Comparison of ENCODE assay signal across 8 cellular contexts in the genomic region with DNA sequence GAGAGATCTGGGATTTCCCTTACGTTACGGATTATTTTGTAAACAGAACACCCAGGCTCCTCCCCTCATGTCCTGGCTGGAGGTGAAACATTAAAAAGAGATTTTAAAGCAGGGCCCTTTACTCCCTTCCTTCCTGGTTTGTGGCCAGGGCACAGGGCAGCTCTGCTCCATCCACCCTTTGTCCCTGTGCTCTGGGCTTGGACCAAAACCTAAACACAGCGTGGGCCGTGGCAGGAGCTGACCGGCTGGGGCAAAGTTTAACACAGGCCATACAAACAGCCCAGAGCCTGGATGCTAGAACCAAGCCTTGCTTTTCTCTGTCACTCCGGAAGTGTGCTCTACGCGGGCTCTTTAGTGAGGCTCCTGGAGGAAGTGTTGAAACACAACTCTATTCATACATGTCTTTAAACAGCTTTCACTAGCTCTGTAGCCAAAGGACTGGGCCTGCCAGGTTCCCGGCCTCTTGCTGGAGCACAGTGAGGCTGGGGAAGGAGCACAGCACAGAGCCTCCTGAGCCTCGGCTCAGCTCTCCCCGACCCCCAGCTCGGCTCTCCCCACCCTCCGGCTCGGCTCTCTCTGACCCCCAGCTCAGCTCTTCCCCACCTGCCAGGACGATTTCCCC.
DNase-seq lines count a peak whose midpoint lies in the region; ATAC-seq and TF ChIP-seq lines count a peak whose summit lies in the region.

No MANE protein-coding gene starts in this region.

- 52% methylated on average over 4 of the region's 15 CpGs; no CpG with 5 or more reads in 1 of the 2 experiments for WGBS in IMR-90 (ENCODE audit: extremely low coverage in 2 of 2, insufficient read length in 1 of 2), 2 experiments
- WGBS in spleen, 5 donors, result 6 to 77% (median 38%) methylated on average over 15 of the region's 15 CpGs

- no peaks in the 10 kb centered on the region for H3K9me1 ChIP-seq in IMR-90 (ENCODE audit: insufficient read depth, low read length)

- H3K9me3 ChIP-seq in IMR-90 (ENCODE audit: control insufficient read depth, insufficient read depth, low read length), result no peaks in the 10 kb centered on the region
- no peaks in the 10 kb centered on the region for H3K9me3 ChIP-seq in spleen

- H3K4me3 ChIP-seq in IMR-90 (ENCODE audit: insufficient read depth, low read depth, low read length), result no peak overlapping the region
- peak overlapping the region in 2 of 8 donors; percentile 4 to 31 for H3K4me3 ChIP-seq in spleen

- H2BK20ac ChIP-seq in IMR-90 (ENCODE audit: low read depth, low read length), result no peak overlapping the region

- H4K5ac ChIP-seq in IMR-90 (ENCODE audit: low read depth, low read length), result peak overlapping the region; percentile 67; the same call in 1 of the 2 replicates

- H3K4me3 Mint-ChIP-seq in activated T-helper 2 cell treated with anti-CD3 and anti-CD28 coated beads, Interferon-gamma antibody, Interleukin-2, Interleukin-4, amounts not matched to agents 10 μg/mL and 5 μg/mL and 100 μg/mL, durations not matched to agents 14 hours and 24 hours and 36 hours (ENCODE audit: low read depth), result peak overlapping the region; percentile 33

- H4K20me1 ChIP-seq in IMR-90 (ENCODE audit: insufficient read depth, low read length), result no peaks in the 10 kb centered on the region

- no peak overlapping the region for H4K91ac ChIP-seq in IMR-90 (ENCODE audit: insufficient read depth, low read depth, low read length)

- H3K36me3 ChIP-seq in IMR-90 (ENCODE audit: control insufficient read depth, insufficient read depth, low read length) (no peaks in the 10 kb centered on the region), spleen (peaks cover 0 to 21% (median 3%) of the 10 kb centered on the region in 6 donors)

- no peak overlapping the region for H2BK15ac ChIP-seq in IMR-90 (ENCODE audit: low read depth, low read length)

- no peak overlapping the region for H3K18ac ChIP-seq in IMR-90 (ENCODE audit: low read depth, low read length)

- H3K27ac ChIP-seq in IMR-90 (ENCODE audit: insufficient read depth, low read length) (peak overlapping the region; percentile 63), spleen (peak overlapping the region; percentile 52 to 91 (median 82))

- TF ChIP-seq POLR2A in IMR-90 (IDR thresholded peaks at IDR 0.05; ENCODE audit: low read depth, low read length) (no peak), spleen (IDR thresholded peaks at IDR 0.05) (no peak)

- no peak overlapping the region for H3K4ac ChIP-seq in IMR-90 (ENCODE audit: low read depth, low read length)

- intact Hi-C loops in IMR-90 (cut with micrococcal nuclease) (no loop called here), left ventricle myocardium superior (cut with micrococcal nuclease) (no loop called here), spleen (cut with DNase I; ENCODE audit: low total_unique reads) (no loop called here)
- intact Hi-C loops in activated T-helper 2 cell treated with anti-CD3 and anti-CD28 coated beads, Interferon-gamma antibody, Interleukin-2, Interleukin-4, amounts not matched to agents 10 μg/mL and 5 μg/mL and 100 μg/mL, durations not matched to agents 14 hours and 24 hours and 36 hours (cut with micrococcal nuclease), result loop anchor here (2.0 kb wide), 1 partner anchor 53 kb away; no protein-coding TSS in a partner anchor

- in situ Hi-C loops in IMR-90 (cut with MboI; ENCODE audit: low sequenced_read_pairs), result no loop called here

- H2AK5ac ChIP-seq in IMR-90 (ENCODE audit: low read depth, low read length), result peak overlapping the region; percentile 14

- no peaks in the 10 kb centered on the region for H3K27me3 Mint-ChIP-seq in activated T-helper 2 cell treated with anti-CD3 and anti-CD28 coated beads, Interferon-gamma antibody, Interleukin-2, Interleukin-4, amounts not matched to agents 10 μg/mL and 5 μg/mL and 100 μg/mL, durations not matched to agents 14 hours and 24 hours and 36 hours (ENCODE audit: low read depth)

- H3K27me3 ChIP-seq in IMR-90 (ENCODE audit: control insufficient read depth, insufficient read depth, low read length), result no peaks in the 10 kb centered on the region; the same call in 1 of the 2 replicates
- no peaks in the 10 kb centered on the region for H3K27me3 ChIP-seq in spleen (replicated peaks in 1 of 7)

- no peaks in the 10 kb centered on the region for H3K79me1 ChIP-seq in IMR-90 (ENCODE audit: low read depth in 1 of 2, low read length in 2 of 2)

- H3K27ac Mint-ChIP-seq in activated T-helper 2 cell treated with anti-CD3 and anti-CD28 coated beads, Interferon-gamma antibody, Interleukin-2, Interleukin-4, amounts not matched to agents 10 μg/mL and 5 μg/mL and 100 μg/mL, durations not matched to agents 14 hours and 24 hours and 36 hours, result peak overlapping the region; percentile 97

- no TSS peak for BruUV-seq in IMR-90 (replicated peaks; lab: Mats Ljungman, UMichigan)

- peak overlapping the region; percentile 40 to 70; a peak in 1 of 4 replicates for H4K8ac ChIP-seq in IMR-90 (ENCODE audit: low read depth in 2 of 2, low read length in 2 of 2)

- H2BK5ac ChIP-seq in IMR-90 (ENCODE audit: low read depth, low read length, poor library complexity, severe bottlenecking), result no peak overlapping the region

- H2AFZ ChIP-seq in IMR-90 (replicated peaks; ENCODE audit: low read length, poor library complexity), result peak overlapping the region; percentile 88

- dilution Hi-C loops in IMR-90 (cut with HindIII; ENCODE audit: low sequenced_read_pairs, unreplicated experiment), result no loop called here

- ATAC-seq in IMR-90 (ENCODE audit: low read depth), result peak; percentile 48
- ATAC-seq in left ventricle myocardium superior, result peak; percentile 83
- no peak for ATAC-seq in HG03432 (IDR thresholded peaks at IDR 0.05; ENCODE audit: unreplicated experiment)

- TF ChIP-seq RAD21 in IMR-90 (IDR thresholded peaks at IDR 0.05; ENCODE audit: low read length), result no peak

- peak overlapping the region; percentile 38; the same call in 1 of the 2 replicates for H3K23ac ChIP-seq in IMR-90 (ENCODE audit: low read depth, low read length)

- POLR2A ChIA-PET in IMR-90 (lab: Charles Lee; ENCODE audit: unreplicated experiment), result interaction anchor here (0.5 kb wide), 1 partner anchor 174 kb away, joined by 3 read pairs; no protein-coding TSS in a partner anchor

- no peaks in the 10 kb centered on the region for H3K9me3 Mint-ChIP-seq in activated T-helper 2 cell treated with anti-CD3 and anti-CD28 coated beads, Interferon-gamma antibody, Interleukin-2, Interleukin-4, amounts not matched to agents 10 μg/mL and 5 μg/mL and 100 μg/mL, durations not matched to agents 14 hours and 24 hours and 36 hours

- H2BK120ac ChIP-seq in IMR-90 (ENCODE audit: low read depth, low read length), result 0 out of 2 replicates have a peak overlapping the region, but pooled peaks have one; percentile 40

- no peak overlapping the region for H3K9ac ChIP-seq in IMR-90 (ENCODE audit: low read depth, low read length)

- H3K56ac ChIP-seq in IMR-90 (ENCODE audit: extremely low read depth, insufficient read depth, low read length), result no peak overlapping the region

- no peak overlapping the region; the same call in 1 of the 2 replicates for H3K4me2 ChIP-seq in IMR-90 (ENCODE audit: low read depth, low read length)

- H3K4me1 ChIP-seq in IMR-90 (ENCODE audit: control insufficient read depth, insufficient read depth, low read length) (peaks cover 7% of the 10 kb centered on the region; the same call in 1 of the 2 replicates), spleen (peaks cover 9 to 48% (median 33%) of the 10 kb centered on the region in 6 donors)

- H2AK9ac ChIP-seq in IMR-90 (replicated peaks; ENCODE audit: low read depth, low read length, poor library complexity), result peak overlapping the region; percentile 77

- peaks cover 15% of the 10 kb centered on the region for H3K36me3 Mint-ChIP-seq in activated T-helper 2 cell treated with anti-CD3 and anti-CD28 coated beads, Interferon-gamma antibody, Interleukin-2, Interleukin-4, amounts not matched to agents 10 μg/mL and 5 μg/mL and 100 μg/mL, durations not matched to agents 14 hours and 24 hours and 36 hours (ENCODE audit: low read depth)

- peak overlapping the region; percentile 1; the same call in 1 of the 2 replicates for H3K14ac ChIP-seq in IMR-90 (replicated peaks; ENCODE audit: low read depth, low read length)

- peaks cover 49% of the 10 kb centered on the region for H3K4me1 Mint-ChIP-seq in activated T-helper 2 cell treated with anti-CD3 and anti-CD28 coated beads, Interferon-gamma antibody, Interleukin-2, Interleukin-4, amounts not matched to agents 10 μg/mL and 5 μg/mL and 100 μg/mL, durations not matched to agents 14 hours and 24 hours and 36 hours (ENCODE audit: low read depth)

- CTCF ChIA-PET in IMR-90 (lab: Yijun Ruan, JAX), result no interaction called here

- DNase-seq in IMR-90, result no peak
- no peak for DNase-seq in activated T-helper 2 cell treated with anti-CD3 and anti-CD28 coated beads, Interferon-gamma antibody, Interleukin-2, Interleukin-4, amounts not matched to agents 10 μg/mL and 5 μg/mL and 100 μg/mL, durations not matched to agents 14 hours and 24 hours and 36 hours (ENCODE audit: low spot score)
- DNase-seq in left ventricle myocardium superior, result peak; percentile 54
- peak; percentile 87 for DNase-seq in spleen
- no peak for DNase-seq in OCI-M1 (lab: John Stamatoyannopoulos, UW)
- DNase-seq in NCI-H1092 (lab: John Stamatoyannopoulos, UW), result no peak
- DNase-seq in COLO668 (lab: John Stamatoyannopoulos, UW; ENCODE audit: unreplicated experiment), result no peak

- TF ChIP-seq CTCF in IMR-90 (conservative IDR thresholded peaks at IDR 0.05; ENCODE audit: low read depth, low read length) (no peak), spleen (IDR thresholded peaks at IDR 0.05 in 8 of 11, conservative IDR thresholded peaks at IDR 0.05 in 3 of 11) (no peak)

TF ChIP-seq in IMR-90, 13 proteins besides CTCF, POLR2A, EP300 and RAD21 (continues in another document):
- TF ChIP-seq MAZ (IDR thresholded peaks at IDR 0.05; ENCODE audit: borderline replicate concordance, low read depth, low read length) (no peak), SMC3 (IDR thresholded peaks at IDR 0.05; ENCODE audit: low read depth, low read length) (no peak), NFE2L2 (IDR thresholded peaks at IDR 0.05; ENCODE audit: low read depth, low read length) (no peak), CHD1 (IDR thresholded peaks at IDR 0.05; ENCODE audit: low read depth, low read length) (no peak), MAFK (IDR thresholded peaks at IDR 0.05; ENCODE audit: low read depth, low read length) (no peak), RFX5 (IDR thresholded peaks at IDR 0.05; ENCODE audit: low read depth, low read length) (no peak), MXI1 (IDR thresholded peaks at IDR 0.05; ENCODE audit: borderline replicate concordance, low read depth, low read length) (no peak), CEBPB (IDR thresholded peaks at IDR 0.05; ENCODE audit: low read depth, low read length) (no peak)
- TF ChIP-seq, protein P1, sequence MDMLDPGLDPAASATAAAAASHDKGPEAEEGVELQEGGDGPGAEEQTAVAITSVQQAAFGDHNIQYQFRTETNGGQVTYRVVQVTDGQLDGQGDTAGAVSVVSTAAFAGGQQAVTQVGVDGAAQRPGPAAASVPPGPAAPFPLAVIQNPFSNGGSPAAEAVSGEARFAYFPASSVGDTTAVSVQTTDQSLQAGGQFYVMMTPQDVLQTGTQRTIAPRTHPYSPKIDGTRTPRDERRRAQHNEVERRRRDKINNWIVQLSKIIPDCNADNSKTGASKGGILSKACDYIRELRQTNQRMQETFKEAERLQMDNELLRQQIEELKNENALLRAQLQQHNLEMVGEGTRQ (IDR thresholded peaks at IDR 0.05; ENCODE audit: low read depth, low read length), result no peak

Comparison
In these comparisons a context has a peak if more than half of its experiments do, and no peak if none do; other contexts are left out.
1. DNase-seq: peak in left ventricle myocardium superior (single experiment) and spleen (single experiment); none in IMR-90 (single experiment), activated T-helper 2 cell treated with anti-CD3 and anti-CD28 coated beads, Interferon-gamma antibody, Interleukin-2, Interleukin-4, amounts not matched to agents 10 μg/mL and 5 μg/mL and 100 μg/mL, durations not matched to agents 14 hours and 24 hours and 36 hours (single experiment), OCI-M1 (single experiment), NCI-H1092 (single experiment) and COLO668 (single experiment).